In genomic region chr10:119650692-119651513, GRCh38 we compare ENCODE assay signal across 8 cellular contexts. TPM values are rescaled to one million over a fixed set of nuclear protein-coding genes. Genes with fewer than 3 reads are reported as not detected.
DNase-seq lines count a peak whose midpoint lies in the region; ATAC-seq and TF ChIP-seq lines count a peak whose summit lies in the region.

TSS of gene BAG3 (plus strand) at chr10:119651380. CDS start at chr10:119651676, 296 bp downstream.

- CTCF ChIA-PET in Calu3 (lab: Charles Lee): interaction anchor here (0.6 to 1.1 kb wide), 2 partner anchors 43 to 606 kb away, joined by 4 read pairs; no protein-coding TSS in a partner anchor

- peak within 1 kb of the TSS; percentile 64 for H3K4me3 ChIP-seq in HUES48 (ENCODE audit: low read depth, low read length)
- H3K4me3 ChIP-seq in SJCRH30: peak within 1 kb of the TSS; percentile 92
- peak within 1 kb of the TSS; percentile 84 for H3K4me3 ChIP-seq in fibroblast of villous mesenchyme (ENCODE audit: low read depth, low read length)
- H3K4me3 ChIP-seq in neural cell (ENCODE audit: low read length): peak within 1 kb of the TSS; percentile 86

- no peaks in the 10 kb centered on the region for H3K9me2 ChIP-seq in neural cell (ENCODE audit: insufficient read depth, low read length)

- TF ChIP-seq CTCF in Calu3 (IDR thresholded peaks at IDR 0.05; ENCODE audit: unreplicated experiment) (no peak), fibroblast of villous mesenchyme (IDR thresholded peaks at IDR 0.05; ENCODE audit: insufficient read depth, low read depth, low read length) (no peak), neural cell (IDR thresholded peaks at IDR 0.05; ENCODE audit: poor library complexity, severe bottlenecking) (no peak)

- H3K36me3 Mint-ChIP-seq in Calu3 (ENCODE audit: insufficient read depth, unreplicated experiment): peaks cover 43% of the 10 kb centered on the region

- no peaks in the 10 kb centered on the region for H3K27me3 Mint-ChIP-seq in Calu3 (ENCODE audit: unreplicated experiment)
- H3K27me3 Mint-ChIP-seq in stimulated activated naive CD8-positive, alpha-beta T cell treated with anti-CD3 and anti-CD28 coated beads, Interleukin-15, amount 100 ng/mL, for 72 hours: no peaks in the 10 kb centered on the region

- H3K9me3 ChIP-seq in HUES48 (ENCODE audit: control insufficient read depth, insufficient read depth, low read length): no peaks in the 10 kb centered on the region
- H3K9me3 ChIP-seq in SJCRH30 (replicated peaks): no peaks in the 10 kb centered on the region
- H3K9me3 ChIP-seq in neural cell (ENCODE audit: low read length): no peaks in the 10 kb centered on the region

- H4K20me1 ChIP-seq in neural cell (ENCODE audit: insufficient read depth): no peaks in the 10 kb centered on the region

- peaks cover 18% of the 10 kb centered on the region for H3K4me1 ChIP-seq in HUES48 (ENCODE audit: control insufficient read depth, insufficient read depth, low read length)
- H3K4me1 ChIP-seq in SJCRH30: 0 out of 2 replicates have a peak, but pooled peaks cover 5% of the 10 kb centered on the region

- peak; percentile 60 for ATAC-seq in GM21360 (IDR thresholded peaks at IDR 0.05; ENCODE audit: unreplicated experiment)
- peak; percentile 77 for ATAC-seq in stimulated activated naive CD8-positive, alpha-beta T cell treated with anti-CD3 and anti-CD28 coated beads, Interleukin-15, amount 100 ng/mL, for 72 hours

- no peaks in the 10 kb centered on the region for H3K36me3 ChIP-seq in HUES48 (ENCODE audit: control insufficient read depth, insufficient read depth, low read length)
- no peaks in the 10 kb centered on the region for H3K36me3 ChIP-seq in SJCRH30
- H3K36me3 ChIP-seq in neural cell (ENCODE audit: insufficient read depth, low read length): no peaks in the 10 kb centered on the region

- H3K4me1 Mint-ChIP-seq in Calu3 (ENCODE audit: low read depth, unreplicated experiment): peaks cover 19% of the 10 kb centered on the region
- H3K4me1 Mint-ChIP-seq in stimulated activated naive CD8-positive, alpha-beta T cell treated with anti-CD3 and anti-CD28 coated beads, Interleukin-15, amount 100 ng/mL, for 72 hours: peaks cover 43% of the 10 kb centered on the region

- H3K79me2 ChIP-seq in neural cell (replicated peaks; ENCODE audit: insufficient read depth, low read length): no peaks in the 10 kb centered on the region

- peak; percentile 28 for TF ChIP-seq RAD21 in neural cell (conservative IDR thresholded peaks at IDR 0.05)

- peak within 1 kb of the TSS; percentile 76 for H3K4me3 Mint-ChIP-seq in Calu3 (ENCODE audit: low read depth, unreplicated experiment)
- H3K4me3 Mint-ChIP-seq in stimulated activated naive CD8-positive, alpha-beta T cell treated with anti-CD3 and anti-CD28 coated beads, Interleukin-15, amount 100 ng/mL, for 72 hours: peak within 1 kb of the TSS; percentile 97 to 99

- peak within 1 kb of the TSS; percentile 72 for H3K4me2 ChIP-seq in neural cell (ENCODE audit: low read length)

- H2AFZ ChIP-seq in neural cell (ENCODE audit: low read depth, low read length): peak within 1 kb of the TSS; percentile 94

- H3K27ac Mint-ChIP-seq in Calu3 (ENCODE audit: unreplicated experiment): peak within 1 kb of the TSS; percentile 70
- peak within 1 kb of the TSS; percentile 98 to 99 for H3K27ac Mint-ChIP-seq in stimulated activated naive CD8-positive, alpha-beta T cell treated with anti-CD3 and anti-CD28 coated beads, Interleukin-15, amount 100 ng/mL, for 72 hours

- DNase-seq in Calu3: peak; percentile 75
- peak; percentile 88 for DNase-seq in SJCRH30
- DNase-seq in activated gamma-delta T cell treated with Interleukin-2 at 50 U/mL for 16 hours: peak; percentile 69
- peak; percentile 93 for DNase-seq in fibroblast of villous mesenchyme (ENCODE audit: low read depth)
- DNase-seq in stimulated activated naive CD8-positive, alpha-beta T cell treated with anti-CD3 and anti-CD28 coated beads, Interleukin-15, amount 100 ng/mL, for 72 hours: peak; percentile 75 to 78

- no peaks in the 10 kb centered on the region for H3K9me3 Mint-ChIP-seq in Calu3 (ENCODE audit: low read depth, unreplicated experiment)
- peaks cover 0 to 4% of the 10 kb centered on the region in 2 donors for H3K9me3 Mint-ChIP-seq in stimulated activated naive CD8-positive, alpha-beta T cell treated with anti-CD3 and anti-CD28 coated beads, Interleukin-15, amount 100 ng/mL, for 72 hours

- peak within 1 kb of the TSS; percentile 72 for H3K9ac ChIP-seq in HUES48 (ENCODE audit: low read depth, low read length)
- H3K9ac ChIP-seq in neural cell (ENCODE audit: low read length): peak within 1 kb of the TSS; percentile 71

- no peaks in the 10 kb centered on the region for H3F3A ChIP-seq in neural cell (ENCODE audit: insufficient read depth, low read length, poor library complexity, severe bottlenecking)

- H3K27me3 ChIP-seq in HUES48 (ENCODE audit: control insufficient read depth, insufficient read depth, low read length) (no peaks in the 10 kb centered on the region), SJCRH30 (no peaks in the 10 kb centered on the region), neural cell (ENCODE audit: insufficient read depth, low read depth, low read length) (peaks cover 3% of the 10 kb centered on the region)

- BruUV-seq in Calu3 (replicated peaks; lab: Mats Ljungman, UMichigan): TSS peak; percentile 76

- H3K27ac ChIP-seq in HUES48 (ENCODE audit: low read depth, low read length): peak within 1 kb of the TSS; percentile 91
- H3K27ac ChIP-seq in SJCRH30: peak within 1 kb of the TSS; percentile 59
- H3K27ac ChIP-seq in neural cell (ENCODE audit: low read length): no peak within 1 kb of the TSS

- no peak for TF ChIP-seq EP300 in neural cell (conservative IDR thresholded peaks at IDR 0.05; ENCODE audit: poor library complexity, severe bottlenecking)

- intact Hi-C loops in Calu3 (cut with micrococcal nuclease; ENCODE audit: unreplicated experiment): loop anchor here (5.0 kb wide), 1 partner anchor 44 kb away; no protein-coding TSS in a partner anchor

TF ChIP-seq in neural cell, 6 proteins besides CTCF, POLR2A, EP300 and RAD21:
- TF ChIP-seq POLR2AphosphoS5 (IDR thresholded peaks at IDR 0.05): peak; percentile 70
- TF ChIP-seq MXI1 (conservative IDR thresholded peaks at IDR 0.05; ENCODE audit: poor library complexity, severe bottlenecking): peak; percentile 43
- TF ChIP-seq SMC3 (conservative IDR thresholded peaks at IDR 0.05; ENCODE audit: poor library complexity): no peak
- TF ChIP-seq TAF1 (IDR thresholded peaks at IDR 0.05; ENCODE audit: low read depth): no peak
- TF ChIP-seq EZH2 (IDR thresholded peaks at IDR 0.05; ENCODE audit: borderline replicate concordance, insufficient read depth, low read length, poor library complexity, severe bottlenecking): no peak
TF ChIP-seq in neural cell: peak in this region for 2.

RNA-seq across cellular contexts. Expression of gene BAG3, which starts in this region (rescaled TPM):
- total RNA-seq in Calu3 (2022) (29.6 and 35.2 TPM in 2 replicates), fibroblast of villous mesenchyme (16.4 and 18.6 TPM in 2 replicates)
- total RNA-seq in SJCRH30 (2014; rRNA removed; shearing (Covaris generic)): 12.5 and 13.4 TPM in 2 replicates
- 0.28 and 0.61 TPM in 2 replicates for polyA plus RNA-seq in neural cell
- 0.58 TPM in 1 of 2 replicates, not detected in the other for polyA minus RNA-seq in neural cell
